17 cellular contexts compared by ENCODE assay signal in the genomic region with DNA sequence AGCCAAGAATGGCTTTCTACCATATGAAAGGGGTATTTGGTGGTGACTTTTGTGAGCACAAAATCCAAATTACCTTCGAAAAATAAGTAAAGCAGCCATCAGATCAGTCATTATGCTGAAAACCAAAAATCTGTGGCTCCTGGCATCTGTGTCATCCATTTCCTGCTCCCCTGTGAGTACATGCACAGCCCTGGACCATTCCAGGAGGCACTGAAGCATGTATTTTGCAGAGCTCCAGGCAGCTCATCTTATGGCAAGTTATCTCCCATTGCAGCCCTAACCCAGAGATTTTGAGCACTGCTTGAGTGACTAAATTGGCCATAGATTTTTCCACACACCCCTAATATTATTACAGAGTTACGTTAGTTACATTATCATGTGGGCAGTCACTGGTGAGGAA.
DNase-seq lines count a peak whose midpoint lies in the region; ATAC-seq and TF ChIP-seq lines count a peak whose summit lies in the region.
"Had no signal": no experiment of that assay in that cellular context is flagged by ENCODE, and none has a peak within 500 bp of the region (broad histone marks: within the 10 kb centered on the region; RNA-seq: fewer than 3 reads in every experiment).

No MANE protein-coding gene starts in this region.

- H3K4ac ChIP-seq in neuronal stem cell (ENCODE audit: low read length), result no peak overlapping the region

- TF ChIP-seq CTCF in BE2C (IDR thresholded peaks at IDR 0.05; ENCODE audit: low read depth, low read length) (no peak), GM23338 (conservative IDR thresholded peaks at IDR 0.05; ENCODE audit: low read depth in 2 of 2) (no peak), tibial artery (IDR thresholded peaks at IDR 0.05) (no peak)

- H2BK120ac ChIP-seq in neuronal stem cell (ENCODE audit: low read depth, low read length), result no peak overlapping the region

- H3K4me1 Mint-ChIP-seq in GM23338, result peaks cover 27% of the 10 kb centered on the region

- H3K4me3 ChIP-seq in BE2C (ENCODE audit: low read depth, low read length), result no peak overlapping the region
- H3K4me3 ChIP-seq in GM23338, result no peak overlapping the region
- H3K4me3 ChIP-seq in neuronal stem cell (ENCODE audit: low read length in 2 of 2), result no peak overlapping the region
- no peak overlapping the region for H3K4me3 ChIP-seq in tibial artery
- H3K4me3 ChIP-seq: BLaER1, K562 had no signal

- no peak overlapping the region for H2BK15ac ChIP-seq in neuronal stem cell (ENCODE audit: low read length)

- peak; percentile 70 for DNase-seq in BE2C
- no peak for DNase-seq in GM23338 (ENCODE audit: low spot score)
- peak; percentile 54 for DNase-seq in cerebellar cortex (ENCODE audit: low spot score)
- DNase-seq in activated CD4-positive, alpha-beta T cell treated with anti-CD3 and anti-CD28 coated beads, Interleukin-2, amount 50 U/mL, for 4 hours, result no peak
- no peak for DNase-seq in neuronal stem cell (ENCODE audit: low spot score)
- no peak for DNase-seq in tibial artery
- DNase-seq: AML-193; CD4-positive, alpha-beta memory T cell; DMS153; DMS79; GF-D8; HCEC 1CT; IMR-90 had no signal

- no peaks in the 10 kb centered on the region for H4K20me1 ChIP-seq in GM23338 (replicated peaks; ENCODE audit: insufficient read depth)
- H4K20me1 ChIP-seq: BLaER1 had no signal

- H3K4me3 Mint-ChIP-seq in GM23338, result no peak overlapping the region
- H3K4me3 Mint-ChIP-seq: CD14-positive monocyte; CD4-positive, alpha-beta memory T cell had no signal

- H3K36me3 ChIP-seq in BE2C (no peaks in the 10 kb centered on the region), GM23338 (ENCODE audit: insufficient read depth) (no peaks in the 10 kb centered on the region), neuronal stem cell (replicated peaks in 1 of 2; ENCODE audit: control insufficient read depth in 2 of 2, insufficient read depth in 2 of 2, low read length in 2 of 2) (no peaks in the 10 kb centered on the region), tibial artery (no peaks in the 10 kb centered on the region)
- H3K36me3 ChIP-seq: BLaER1 had no signal

- peaks cover 9% of the 10 kb centered on the region for H3K9me2 ChIP-seq in GM23338 (ENCODE audit: insufficient read depth)

- H3K27ac ChIP-seq in GM23338 (ENCODE audit: low read depth) (no peak overlapping the region), neuronal stem cell (replicated peaks; ENCODE audit: low read length) (no peak overlapping the region), tibial artery (no peak overlapping the region)
- H3K27ac ChIP-seq: BLaER1, HL-60 had no signal

- ATAC-seq in GM23338, result no peak
- ATAC-seq: K562 had no signal

- no peak overlapping the region for H3K23ac ChIP-seq in neuronal stem cell (ENCODE audit: low read depth, low read length, poor library complexity)

- no peak overlapping the region for H3K27ac Mint-ChIP-seq in GM23338
- H3K27ac Mint-ChIP-seq: CD4-positive, alpha-beta memory T cell had no signal

- H3K27me3 ChIP-seq in BE2C, result no peaks in the 10 kb centered on the region
- H3K27me3 ChIP-seq in GM23338 (ENCODE audit: insufficient read depth), result no peaks in the 10 kb centered on the region
- H3K27me3 ChIP-seq in neuronal stem cell (ENCODE audit: control insufficient read depth in 3 of 3, insufficient read depth in 3 of 3, low read depth in 1 of 3, low read length in 3 of 3), result no peaks in the 10 kb centered on the region
- peaks cover 0 to 5% of the 10 kb centered on the region in 2 donors for H3K27me3 ChIP-seq in tibial artery
- H3K27me3 ChIP-seq: BLaER1 had no signal

- H2BK5ac ChIP-seq in neuronal stem cell (ENCODE audit: low read length), result no peak overlapping the region

- H4K91ac ChIP-seq in neuronal stem cell (ENCODE audit: low read depth, low read length, poor library complexity), result no peak overlapping the region

- H3K36me3 Mint-ChIP-seq in GM23338 (ENCODE audit: low read depth), result no peaks in the 10 kb centered on the region
- H3K36me3 Mint-ChIP-seq: CD14-positive monocyte; CD4-positive, alpha-beta memory T cell had no signal

- intact Hi-C loops in tibial artery (cut with DNase I; ENCODE audit: low total_unique reads), result no loop called here

- WGBS in neuronal stem cell (ENCODE audit: extremely low coverage in 2 of 2, insufficient read length in 2 of 2, insufficient replicate concordance in 1 of 2), 2 donors, result no CpG with 5 or more reads among the region's 2 CpGs

- no peaks in the 10 kb centered on the region; the same call in 1 of the 2 replicates for H3K9me3 ChIP-seq in BE2C
- peaks cover 0 to 1% of the 10 kb centered on the region in 2 donors for H3K9me3 ChIP-seq in neuronal stem cell (replicated peaks in 1 of 2; ENCODE audit: control insufficient read depth in 2 of 2, insufficient read depth in 1 of 2, low read depth in 1 of 2, low read length in 2 of 2)
- no peaks in the 10 kb centered on the region for H3K9me3 ChIP-seq in tibial artery
- H3K9me3 ChIP-seq: BLaER1 had no signal

- peak overlapping the region; percentile 82 for H2AFZ ChIP-seq in GM23338
- H2AFZ ChIP-seq in neuronal stem cell (ENCODE audit: low read length), result no peak overlapping the region

- H3K14ac ChIP-seq in neuronal stem cell (ENCODE audit: low read length), result no peak overlapping the region

- no peaks in the 10 kb centered on the region for H3K79me2 ChIP-seq in GM23338 (replicated peaks; ENCODE audit: insufficient read depth)

- no peak overlapping the region for H2AK5ac ChIP-seq in neuronal stem cell (ENCODE audit: low read depth, low read length)

- H2BK12ac ChIP-seq in neuronal stem cell (ENCODE audit: low read length), result no peak overlapping the region

- no peak overlapping the region for H4K8ac ChIP-seq in neuronal stem cell (ENCODE audit: low read depth, low read length)

- H3K9me3 Mint-ChIP-seq in GM23338, result no peaks in the 10 kb centered on the region

- H3K27me3 Mint-ChIP-seq in GM23338 (ENCODE audit: insufficient read depth, low read depth, poor library complexity), result no peaks in the 10 kb centered on the region

- H3K9ac ChIP-seq in neuronal stem cell (ENCODE audit: low read depth, low read length, poor library complexity), result no peak overlapping the region
- H3K9ac ChIP-seq: BLaER1 had no signal

- no peak overlapping the region for H3K4me2 ChIP-seq in GM23338
- H3K4me2 ChIP-seq in neuronal stem cell (ENCODE audit: insufficient read depth, low read length, poor library complexity, severe bottlenecking), result no peak overlapping the region
- H3K4me2 ChIP-seq: BLaER1 had no signal

- no peaks in the 10 kb centered on the region for H3F3A ChIP-seq in GM23338 (replicated peaks; ENCODE audit: low read depth)

- H3K18ac ChIP-seq in neuronal stem cell (ENCODE audit: low read length), result no peak overlapping the region

- H3K79me1 ChIP-seq in neuronal stem cell (ENCODE audit: low read depth, low read length), result no peaks in the 10 kb centered on the region

- H3K4me1 ChIP-seq in BE2C (peaks cover 14% of the 10 kb centered on the region), GM23338 (ENCODE audit: insufficient read depth) (peaks cover 7% of the 10 kb centered on the region), neuronal stem cell (ENCODE audit: control insufficient read depth in 2 of 2, insufficient read depth in 1 of 2, low read depth in 1 of 2, low read length in 2 of 2) (peaks cover 4 to 14% of the 10 kb centered on the region in 2 donors), tibial artery (no peaks in the 10 kb centered on the region)
- H3K4me1 ChIP-seq: BLaER1 had no signal

TF ChIP-seq in GM23338, 12 proteins besides CTCF, POLR2A, EP300 and RAD21:
- TF ChIP-seq EZH2phosphoT487 (IDR thresholded peaks at IDR 0.05; ENCODE audit: unreplicated experiment) (no peak), ETS1 (IDR thresholded peaks at IDR 0.05) (no peak), EZH2 (IDR thresholded peaks at IDR 0.05; ENCODE audit: low read depth, unreplicated experiment) (no peak), JUNB (IDR thresholded peaks at IDR 0.05; ENCODE audit: unreplicated experiment) (no peak), REST (IDR thresholded peaks at IDR 0.05; ENCODE audit: unreplicated experiment) (no peak), ZNF114 (CRISPR knock-in tag; IDR thresholded peaks at IDR 0.05) (no peak), ZNF331 (CRISPR knock-in tag; IDR thresholded peaks at IDR 0.05; ENCODE audit: low read depth) (no peak)

Comparison
In these comparisons a context has a peak if more than half of its experiments do, and no peak if none do; other contexts are left out.
1. DNase-seq: peak in BE2C (single experiment) and cerebellar cortex (single experiment); none in GM23338 (single experiment), activated CD4-positive, alpha-beta T cell treated with anti-CD3 and anti-CD28 coated beads, Interleukin-2, amount 50 U/mL, for 4 hours (0 of 2), neuronal stem cell (single experiment) and tibial artery (0 of 2).